23 cellular contexts compared by ENCODE assay signal in the genomic region with DNA sequence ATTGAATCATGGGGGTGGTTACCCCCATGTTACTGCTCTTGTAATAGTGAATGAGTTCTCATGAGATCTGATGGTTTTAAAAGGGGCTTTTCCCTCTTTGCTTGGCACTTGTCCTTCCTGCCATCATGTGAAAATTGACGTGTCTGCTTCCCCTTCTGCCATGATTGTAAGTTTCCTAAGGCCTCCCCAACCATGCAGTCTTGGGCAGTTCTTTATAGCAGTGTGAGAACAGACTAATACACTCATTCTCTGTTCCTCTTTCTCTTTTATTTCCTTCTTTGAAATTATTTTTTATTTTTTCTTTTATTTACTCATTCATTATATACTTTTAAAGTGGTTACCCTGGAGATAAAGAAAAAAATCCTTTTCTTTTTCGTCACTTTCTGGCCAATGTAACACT.
"Had no signal": no experiment of that assay in that cellular context is flagged by ENCODE, and none has a peak within 500 bp of the region (broad histone marks: within the 10 kb centered on the region; RNA-seq: fewer than 3 reads in every experiment).

No MANE protein-coding gene starts in this region.

- H3K36me3 Mint-ChIP-seq: stimulated activated effector memory CD8-positive, alpha-beta T cell treated with anti-CD3 and anti-CD28 coated beads, Interleukin-12 subunit alpha, Interleukin-12 subunit beta, amount 100 ng/mL, for 72 hours had no signal

- H3K4me3 ChIP-seq: dorsolateral prefrontal cortex, lower lobe of right lung, ovary, psoas muscle, sigmoid colon, thoracic aorta, tibial nerve, upper lobe of left lung had no signal

- DNase-seq: dorsolateral prefrontal cortex; effector CD4-positive, alpha-beta T cell; foreskin fibroblast; gastrocnemius medialis; head of caudate nucleus; left ventricle myocardium superior; lower lobe of right lung; natural killer cell; occipital lobe; ovary; posterior cingulate gyrus; psoas muscle; right cardiac atrium; sigmoid colon; stimulated activated CD4-positive, alpha-beta T cell treated with anti-CD3 and anti-CD28 coated beads, Interleukin-2, amount 100 ng/mL, for 24 hours; stimulated activated CD4-positive, alpha-beta T cell treated with anti-CD3 and anti-CD28 coated beads, Interleukin-4, amount 100 ng/mL, for 24 hours; upper lobe of left lung had no signal

- H3K27me3 ChIP-seq: dorsolateral prefrontal cortex, gastrocnemius medialis, ovary, sigmoid colon, tibial nerve, upper lobe of left lung had no signal

- H3K4me1 ChIP-seq: gastrocnemius medialis, lower lobe of right lung, psoas muscle, sigmoid colon, tibial nerve, upper lobe of left lung had no signal

- H3K27ac ChIP-seq: dorsolateral prefrontal cortex, gastrocnemius medialis, lower lobe of right lung, ovary, psoas muscle, sigmoid colon, thoracic aorta, tibial nerve, upper lobe of left lung had no signal

- H3K36me3 ChIP-seq: gastrocnemius medialis, lower lobe of right lung, ovary, sigmoid colon, thoracic aorta, tibial nerve, upper lobe of left lung had no signal

- H3K9me3 ChIP-seq: ovary, thoracic aorta had no signal

- FAIRE-seq: keratinocyte, urothelium cell line had no signal

- H3K4me1 Mint-ChIP-seq: natural killer cell; stimulated activated effector memory CD8-positive, alpha-beta T cell treated with anti-CD3 and anti-CD28 coated beads, Interleukin-12 subunit alpha, Interleukin-12 subunit beta, amount 100 ng/mL, for 72 hours had no signal

- H3K27me3 Mint-ChIP-seq: stimulated activated naive CD8-positive, alpha-beta T cell treated with anti-CD3 and anti-CD28 coated beads, Interleukin-15, Interleukin-2, amounts not matched to agents 100 ng/mL and 50 ng/mL, for 24 hours had no signal

- H3K4me3 Mint-ChIP-seq: natural killer cell; stimulated activated effector memory CD8-positive, alpha-beta T cell treated with anti-CD3 and anti-CD28 coated beads, Interleukin-12 subunit alpha, Interleukin-12 subunit beta, amount 100 ng/mL, for 72 hours; stimulated activated naive CD8-positive, alpha-beta T cell treated with anti-CD3 and anti-CD28 coated beads, Interleukin-15, Interleukin-2, amounts not matched to agents 100 ng/mL and 50 ng/mL, for 24 hours had no signal

- H3K27ac Mint-ChIP-seq: natural killer cell; stimulated activated effector memory CD8-positive, alpha-beta T cell treated with anti-CD3 and anti-CD28 coated beads, Interleukin-12 subunit alpha, Interleukin-12 subunit beta, amount 100 ng/mL, for 72 hours; stimulated activated naive CD8-positive, alpha-beta T cell treated with anti-CD3 and anti-CD28 coated beads, Interleukin-15, Interleukin-2, amounts not matched to agents 100 ng/mL and 50 ng/mL, for 24 hours had no signal

- ATAC-seq: gastrocnemius medialis; left ventricle myocardium superior; lower lobe of right lung; natural killer cell; psoas muscle; right cardiac atrium; stimulated activated effector memory CD8-positive, alpha-beta T cell treated with anti-CD3 and anti-CD28 coated beads, Interleukin-12 subunit alpha, Interleukin-12 subunit beta, amount 100 ng/mL, for 72 hours had no signal
